Comparison of ENCODE assay signal across 1 cellular context in genomic region chr5:60340965-60341471, GRCh38.
TF ChIP-seq lines count a peak whose summit lies in the region.

No MANE protein-coding gene starts in this region.

TF ChIP-seq in GM23338, 12 proteins besides CTCF, POLR2A, EP300 and RAD21 (continued from another document):
- TF ChIP-seq ZNF462 (CRISPR knock-in tag; IDR thresholded peaks at IDR 0.05) (no peak), POLR2AphosphoS5 (IDR thresholded peaks at IDR 0.05; ENCODE audit: low read depth) (no peak), EZH2phosphoT487 (IDR thresholded peaks at IDR 0.05; ENCODE audit: unreplicated experiment) (no peak), ZNF331 (CRISPR knock-in tag; IDR thresholded peaks at IDR 0.05; ENCODE audit: low read depth) (no peak)
